22 cellular contexts compared by ENCODE assay signal in genomic region chr4:12873351-12873750, GRCh38.
"Had no signal": no experiment of that assay in that cellular context is flagged by ENCODE, and none has a peak within 500 bp of the region (broad histone marks: within the 10 kb centered on the region; RNA-seq: fewer than 3 reads in every experiment).

No MANE protein-coding gene starts in this region.

- H3K36me3 ChIP-seq: esophagus muscularis mucosa, heart right ventricle, left lung, lower lobe of right lung had no signal

- H3K27me3 ChIP-seq: esophagus muscularis mucosa, foreskin keratinocyte, heart right ventricle, left lung had no signal

- H3K9me3 ChIP-seq: lower lobe of right lung, mucosa of descending colon had no signal

- H3K4me3 ChIP-seq: coronary artery, dorsolateral prefrontal cortex, esophagus muscularis mucosa, heart right ventricle, left lung, lower lobe of right lung, mucosa of descending colon had no signal

- ATAC-seq: foreskin keratinocyte, heart right ventricle, left cardiac atrium, left lung, left ventricle myocardium superior, lower lobe of right lung, mucosa of descending colon had no signal

- H3K27ac ChIP-seq: coronary artery, dorsolateral prefrontal cortex, esophagus muscularis mucosa, foreskin keratinocyte, heart right ventricle, left lung, lower lobe of right lung had no signal

- DNase-seq: dermis blood vessel endothelial cell; dorsolateral prefrontal cortex; effector CD4-positive, alpha-beta T cell; effector memory CD4-positive, alpha-beta T cell; foreskin keratinocyte; glutamatergic neuron; head of caudate nucleus; heart right ventricle; hippocampal formation; left cardiac atrium; left lung; left ventricle myocardium superior; lower lobe of right lung; mesenchymal stem cell; mucosa of descending colon; naive B cell had no signal

- H3K4me1 ChIP-seq: esophagus muscularis mucosa, foreskin keratinocyte, heart right ventricle, left lung, lower lobe of right lung had no signal

- FAIRE-seq: endothelial cell of umbilical vein, frontal cortex, islet of Langerhans, keratinocyte had no signal
